ENCODE assay signal across 27 cellular contexts in the genomic region with DNA sequence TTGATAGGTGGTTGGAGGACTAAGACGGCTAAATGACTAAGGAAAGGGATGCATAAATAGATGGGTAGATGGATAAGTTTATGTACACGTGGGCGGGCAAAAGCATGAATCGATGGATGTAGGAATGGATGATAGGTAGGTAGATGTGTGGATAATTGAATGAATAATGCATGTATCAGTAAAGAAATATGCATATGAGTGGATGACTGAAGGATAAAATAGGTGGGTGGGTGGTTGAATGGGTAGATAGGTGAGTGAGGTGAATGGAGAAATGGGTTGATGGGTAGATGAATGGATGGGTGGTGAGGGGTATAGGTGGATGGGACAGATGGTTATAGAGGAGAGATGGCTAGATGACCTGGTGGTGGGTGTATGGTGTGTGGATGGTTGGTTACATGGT. TPM values are rescaled to one million over a fixed set of nuclear protein-coding genes. Genes with fewer than 3 reads are reported as not detected.
DNase-seq lines count a peak whose midpoint lies in the region; ATAC-seq, FAIRE-seq and TF ChIP-seq lines count a peak whose summit lies in the region.
"Had no signal": no experiment of that assay in that cellular context is flagged by ENCODE, and none has a peak within 500 bp of the region (broad histone marks: within the 10 kb centered on the region; RNA-seq: fewer than 3 reads in every experiment).

No MANE protein-coding gene starts in this region.

- no peak overlapping the region for H4K91ac ChIP-seq in H1 (replicated peaks; ENCODE audit: insufficient read length, low read length)

- no peak for TF ChIP-seq POLR2A in H1 (IDR thresholded peaks at IDR 0.05; ENCODE audit: control extremely low read depth in 1 of 2, low read depth in 2 of 2, low read length in 2 of 2)

- H2BK15ac ChIP-seq in H1 (ENCODE audit: low read length) = no peak overlapping the region

- no peak overlapping the region for H2AK5ac ChIP-seq in H1 (ENCODE audit: low read depth, low read length)

- no peak overlapping the region for H4K8ac ChIP-seq in H1 (ENCODE audit: extremely low read depth, insufficient read depth, low read length)

- H3K4me3 ChIP-seq in H7 (ENCODE audit: insufficient read depth, low read depth, low read length) (no peak overlapping the region), H1 (ENCODE audit: extremely low read depth in 1 of 4, insufficient read depth in 2 of 4, low read depth in 3 of 4, low read length in 4 of 4) (no peak overlapping the region)
- H3K4me3 ChIP-seq: A549; BLaER1 treated with 17β-estradiol and CSF1 and Interleukin-3, amounts not matched to agents 10 nM and 100 nM; GM23338 had no signal

- H3K4ac ChIP-seq in H1 (replicated peaks; ENCODE audit: insufficient read length, low read depth, low read length) = no peak overlapping the region

- H3K79me2 ChIP-seq in H1 (ENCODE audit: control insufficient read depth in 1 of 2, insufficient read depth in 2 of 2, low read length in 2 of 2) = no peaks in the 10 kb centered on the region

- peak overlapping the region; percentile 19 for H3K56ac ChIP-seq in H1 (replicated peaks; ENCODE audit: insufficient read length, low read depth, low read length)

- no peaks in the 10 kb centered on the region for H3K4me1 ChIP-seq in H1 (replicated peaks in 1 of 4; ENCODE audit: control insufficient read depth in 3 of 4, insufficient read depth in 4 of 4, low read length in 3 of 4)
- H3K4me1 ChIP-seq: BE2C; BLaER1 treated with 17β-estradiol and CSF1 and Interleukin-3, amounts not matched to agents 10 nM and 100 nM had no signal

- POLR2A ChIA-PET in H1 (lab: Charles Lee; ENCODE audit: partially characterized antibody) = no interaction called here

- H4K5ac ChIP-seq in H1 (ENCODE audit: insufficient read length, low read depth, low read length) = no peak overlapping the region

- H3K27me3 Mint-ChIP-seq in type B pancreatic cell = peaks cover 70% of the 10 kb centered on the region

- H3K79me1 ChIP-seq in H1 (ENCODE audit: low read depth, low read length) = no peaks in the 10 kb centered on the region

- no peaks in the 10 kb centered on the region for H3K9me3 ChIP-seq in H1 (ENCODE audit: insufficient read depth in 2 of 2, low read depth in 1 of 2, low read length in 1 of 2)
- H3K9me3 ChIP-seq: A549; BE2C; BLaER1 treated with 17β-estradiol and CSF1 and Interleukin-3, amounts not matched to agents 10 nM and 100 nM had no signal

- H3K4me2 ChIP-seq in H1 (ENCODE audit: insufficient read depth in 1 of 2, low read depth in 2 of 2, low read length in 2 of 2) = no peak overlapping the region
- H3K4me2 ChIP-seq: A549; BLaER1 treated with 17β-estradiol and CSF1 and Interleukin-3, amounts not matched to agents 10 nM and 100 nM; GM23338 had no signal

- no peak for TF ChIP-seq EP300 in H1 (IDR thresholded peaks at IDR 0.05; ENCODE audit: borderline replicate concordance in 1 of 2, low read depth in 2 of 2, low read length in 2 of 2)

- no peak overlapping the region for H3K27ac ChIP-seq in H1 (ENCODE audit: low read depth, low read length)
- H3K27ac ChIP-seq: A549; BLaER1 treated with 17β-estradiol and CSF1 and Interleukin-3, amounts not matched to agents 10 nM and 100 nM had no signal

- H2BK20ac ChIP-seq in H1 (ENCODE audit: low read length) = no peak overlapping the region

- H3K23ac ChIP-seq in H1 (ENCODE audit: insufficient read length) = no peak overlapping the region

- H2AFZ ChIP-seq in H1 (ENCODE audit: low read length) = no peak overlapping the region
- H2AFZ ChIP-seq: GM23338 had no signal

- H3K9me3 Mint-ChIP-seq in type B pancreatic cell = no peaks in the 10 kb centered on the region
- H3K9me3 Mint-ChIP-seq: CD4-positive, alpha-beta T cell; CD8-positive, alpha-beta memory T cell; GM23338 had no signal

- DNase-seq in H7 (peak; percentile 13), HTR-8/SVneo (ENCODE audit: insufficient read length, low spot score) (no peak), H1 (ENCODE audit: low read depth in 1 of 2, low spot score in 2 of 2) (no peak), type B pancreatic cell (ENCODE audit: extremely low spot score, unreplicated experiment) (no peak), RKO (ENCODE audit: low spot score) (no peak)
- DNase-seq: 8988T; ACHN; AML-193; BE2C; Calu3; CD4-positive, alpha-beta T cell; CD8-positive, alpha-beta memory T cell; COR-L47; DMS53; DMS79 treated with DMSO at 0.1 percent for 48 hours; GF-D8; HCEC 1CT had no signal

- no peaks in the 10 kb centered on the region for H3K36me3 ChIP-seq in H7 (replicated peaks; ENCODE audit: control insufficient read depth, insufficient read depth, low read length)
- no peaks in the 10 kb centered on the region for H3K36me3 ChIP-seq in H1 (ENCODE audit: control insufficient read depth in 2 of 4, insufficient read depth in 4 of 4, low read length in 3 of 4)
- H3K36me3 ChIP-seq: BE2C had no signal

- no peak overlapping the region for H3K18ac ChIP-seq in H1 (ENCODE audit: extremely low read depth, low read length)

- WGBS in H1 (ENCODE audit: extremely low coverage in 1 of 2, insufficient coverage in 1 of 2, insufficient read length in 1 of 2, insufficient replicate concordance in 2 of 2, low coverage in 1 of 2, low lambda C conversion rate in 2 of 2, missing lambda C conversion rate in 1 of 2), 2 experiments = 90 to 100% methylated on average over 3 to 4 of the region's 4 CpGs

- TF ChIP-seq RAD21 in H1 (IDR thresholded peaks at IDR 0.05 in 1 of 2, conservative IDR thresholded peaks at IDR 0.05 in 1 of 2; ENCODE audit: low read depth in 2 of 2, low read length in 2 of 2) = no peak

- no peak overlapping the region for H3K27ac Mint-ChIP-seq in type B pancreatic cell
- H3K27ac Mint-ChIP-seq: CD14-positive monocyte; CD4-positive, alpha-beta T cell; CD8-positive, alpha-beta memory T cell; GM23338 had no signal

- FAIRE-seq in HTR-8/SVneo (lab: Jason Lieb, UNC) (peak; percentile 92), H1 (lab: Jason Lieb, UNC) (no peak)
- FAIRE-seq: A549, GM12891, GM18507, H54 had no signal

- peaks cover 6% of the 10 kb centered on the region; the same call in 1 of the 2 replicates for H3K27me3 ChIP-seq in H7 (ENCODE audit: control insufficient read depth, insufficient read depth, low read length)
- H3K27me3 ChIP-seq in H1 (replicated peaks in 1 of 4; ENCODE audit: control insufficient read depth in 3 of 4, extremely low read depth in 1 of 4, insufficient read depth in 3 of 4, low read length in 3 of 4) = peaks cover 0 to 13% (median under 1%) of the 10 kb centered on the region in 4 experiments; a peak in 2 of 7 replicates
- H3K27me3 ChIP-seq: BE2C; BLaER1 treated with 17β-estradiol and CSF1 and Interleukin-3, amounts not matched to agents 10 nM and 100 nM had no signal

- peaks cover 0 to 2% of the 10 kb centered on the region in 2 experiments for H4K20me1 ChIP-seq in H1 (replicated peaks in 1 of 2; ENCODE audit: control insufficient read depth in 1 of 2, insufficient read depth in 2 of 2, low read length in 2 of 2)

- TF ChIP-seq CTCF in H1 (IDR thresholded peaks at IDR 0.05; ENCODE audit: control extremely low read depth in 1 of 3, insufficient read depth in 1 of 3, low read depth in 1 of 3, low read length in 3 of 3) (no peak), type B pancreatic cell (conservative IDR thresholded peaks at IDR 0.05) (no peak)

- H2BK120ac ChIP-seq in H1 (replicated peaks; ENCODE audit: low read depth, low read length) = no peak overlapping the region

- H2BK12ac ChIP-seq in H1 (ENCODE audit: low read depth, low read length) = no peak overlapping the region

- CTCF ChIA-PET in H1 (lab: Charles Lee; ENCODE audit: partially characterized antibody) = interaction anchor here (2.0 kb wide), 1 partner anchor 9 kb away, joined by 12 read pairs; no protein-coding TSS in a partner anchor

- no peak overlapping the region for H3K9ac ChIP-seq in H1 (replicated peaks in 1 of 4; ENCODE audit: extremely low read depth in 1 of 4, low read depth in 3 of 4, low read length in 3 of 4)
- H3K9ac ChIP-seq: BLaER1 treated with 17β-estradiol and CSF1 and Interleukin-3, amounts not matched to agents 10 nM and 100 nM had no signal

- no peak overlapping the region for H3K14ac ChIP-seq in H1 (ENCODE audit: insufficient read length)

- H3K4me1 Mint-ChIP-seq in type B pancreatic cell (ENCODE audit: unreplicated experiment) = no peaks in the 10 kb centered on the region
- H3K4me1 Mint-ChIP-seq: CD14-positive monocyte; CD8-positive, alpha-beta memory T cell had no signal

- no peaks in the 10 kb centered on the region for H3K23me2 ChIP-seq in H1 (ENCODE audit: low read depth, low read length)

- no peak for ATAC-seq in HG03354 (IDR thresholded peaks at IDR 0.05; ENCODE audit: poor library complexity, severe bottlenecking, unreplicated experiment)
- ATAC-seq: A549, GM23338 had no signal

- H2BK5ac ChIP-seq in H1 (ENCODE audit: low read depth, low read length) = no peak overlapping the region

- no peak overlapping the region for H3K4me3 Mint-ChIP-seq in type B pancreatic cell
- H3K4me3 Mint-ChIP-seq: CD14-positive monocyte; CD4-positive, alpha-beta T cell; CD8-positive, alpha-beta memory T cell; GM23338 had no signal

- no peaks in the 10 kb centered on the region for H3K36me3 Mint-ChIP-seq in type B pancreatic cell
- H3K36me3 Mint-ChIP-seq: CD14-positive monocyte; CD8-positive, alpha-beta memory T cell had no signal

RNA-seq across cellular contexts. Expression of gene SLC12A5, which starts 20.2 kb away (rescaled TPM):
- 1.3 and 4.3 TPM in 2 replicates for total RNA-seq in H7 (2014; rRNA removed; shearing (Covaris generic))
- 5.9 and 7.3 TPM in 2 replicates for total RNA-seq in H1 (2021; fragmentation: NEBNext Ultra II Directional; extraction: Animal tissue kit (Norgen Biotek cat#: 25700))
- 1.9 and 2.8 TPM in 2 replicates for polyA plus RNA-seq in H1 (2011; rRNA removed)
- 3.4 TPM for polyA plus RNA-seq in H1 (2011; cell fraction: cytosol; rRNA removed)
- polyA plus RNA-seq in H1 (2011; cell fraction: nucleus; rRNA removed) = 10.2 TPM
- 6.1 to 14.6 TPM (median 10.7 TPM) in 4 replicates for polyA plus RNA-seq in H1 (2012, experiment 1 of 2)
- 14.4 TPM for polyA plus RNA-seq in H1 (2012, experiment 2 of 2)
- polyA plus RNA-seq in H1 (2013, experiment 1 of 2) = 13.0 TPM
- 12.6 TPM for polyA plus RNA-seq in H1 (2013, experiment 2 of 2)
- polyA minus RNA-seq in H1 (2011; rRNA and poly(A)+ RNA removed) = 2.0 TPM in 2 replicates
- polyA minus RNA-seq in H1 (2011; cell fraction: cytosol; rRNA and poly(A)+ RNA removed) = not detected
- polyA minus RNA-seq in H1 (2011; cell fraction: nucleus; rRNA and poly(A)+ RNA removed) = 5.2 TPM
- 3.1 and 5.1 TPM in 2 replicates for total RNA-seq in type B pancreatic cell (ENCODE audit: low replicate concordance)
- total RNA-seq: CD8-positive, alpha-beta memory T cell; Daoy had no signal
- polyA plus RNA-seq: CD14-positive monocyte; CD8-positive, alpha-beta memory T cell had no signal

RNA-seq across cellular contexts. Expression of gene MMP9, which starts 40.5 kb away (rescaled TPM):
- total RNA-seq in H7 (2014; rRNA removed; shearing (Covaris generic)) = 9.8 and 11.6 TPM in 2 replicates
- total RNA-seq in H1 (2021; fragmentation: NEBNext Ultra II Directional; extraction: Animal tissue kit (Norgen Biotek cat#: 25700)) = 1.7 and 2.2 TPM in 2 replicates
- 1.5 and 1.6 TPM in 2 replicates for polyA plus RNA-seq in H1 (2011; rRNA removed)
- 0.90 TPM for polyA plus RNA-seq in H1 (2011; cell fraction: cytosol; rRNA removed)
- 2.0 TPM for polyA plus RNA-seq in H1 (2011; cell fraction: nucleus; rRNA removed)
- polyA plus RNA-seq in H1 (2012, experiment 1 of 2) = 1.2 to 2.2 TPM (median 2.1 TPM) in 4 replicates
- polyA plus RNA-seq in H1 (2012, experiment 2 of 2) = 1.7 TPM
- 8.6 TPM for polyA plus RNA-seq in H1 (2013, experiment 1 of 2)
- polyA plus RNA-seq in H1 (2013, experiment 2 of 2) = 8.2 TPM
- 0.37 and 0.38 TPM in 2 replicates for polyA minus RNA-seq in H1 (2011; rRNA and poly(A)+ RNA removed)
- 0.44 TPM for polyA minus RNA-seq in H1 (2011; cell fraction: cytosol; rRNA and poly(A)+ RNA removed)
- polyA minus RNA-seq in H1 (2011; cell fraction: nucleus; rRNA and poly(A)+ RNA removed) = 0.80 TPM
- 0.53 TPM in 1 of 2 replicates, not detected in the other for total RNA-seq in type B pancreatic cell (ENCODE audit: low replicate concordance)
- total RNA-seq: Calu3, G401 had no signal
- polyA plus RNA-seq: CD8-positive, alpha-beta memory T cell had no signal

RNA-seq across cellular contexts. Expression of gene NCOA5, which starts 40.6 kb away (rescaled TPM):
- 8.6 and 12.2 TPM in 2 replicates for total RNA-seq in H7 (2014; rRNA removed; shearing (Covaris generic))
- total RNA-seq in H1 (2021; fragmentation: NEBNext Ultra II Directional; extraction: Animal tissue kit (Norgen Biotek cat#: 25700)) = 29.0 and 29.9 TPM in 2 replicates
- polyA plus RNA-seq in H1 (2011; rRNA removed) = 18.0 and 20.4 TPM in 2 replicates
- polyA plus RNA-seq in H1 (2011; cell fraction: cytosol; rRNA removed) = 18.6 TPM
- polyA plus RNA-seq in H1 (2011; cell fraction: nucleus; rRNA removed) = 20.6 TPM
- polyA plus RNA-seq in H1 (2012, experiment 1 of 2) = 18.4 to 24.0 TPM (median 20.9 TPM) in 4 replicates
- polyA plus RNA-seq in H1 (2012, experiment 2 of 2) = 14.8 TPM
- 21.0 TPM for polyA plus RNA-seq in H1 (2013, experiment 1 of 2)
- 20.1 TPM for polyA plus RNA-seq in H1 (2013, experiment 2 of 2)
- 20.7 and 21.7 TPM in 2 replicates for polyA minus RNA-seq in H1 (2011; rRNA and poly(A)+ RNA removed)
- polyA minus RNA-seq in H1 (2011; cell fraction: cytosol; rRNA and poly(A)+ RNA removed) = 14.6 TPM
- 9.4 TPM for polyA minus RNA-seq in H1 (2011; cell fraction: nucleus; rRNA and poly(A)+ RNA removed)
- 43.5 and 48.6 TPM in 2 replicates for total RNA-seq in type B pancreatic cell (ENCODE audit: low replicate concordance)
